In genomic region chr10:22900841-22901601, GRCh38 we compare ENCODE assay signal across 23 cellular contexts. TPM values are rescaled to one million over a fixed set of nuclear protein-coding genes. Genes with fewer than 3 reads are reported as not detected.
A peak's percentile ranks its signal among the peaks of the same experiment; 100 is the strongest.
DNase-seq lines count a peak whose midpoint lies in the region; ATAC-seq and TF ChIP-seq lines count a peak whose summit lies in the region.
"Had no signal": no experiment of that assay in that cellular context is flagged by ENCODE, and none has a peak within 500 bp of the region (broad histone marks: within the 10 kb centered on the region; RNA-seq: fewer than 3 reads in every experiment).

No MANE protein-coding gene starts in this region.

- no peaks in the 10 kb centered on the region for H3K36me3 ChIP-seq in ascending aorta
- H3K36me3 ChIP-seq in heart left ventricle = no peaks in the 10 kb centered on the region
- H3K36me3 ChIP-seq in tibial nerve = no peaks in the 10 kb centered on the region
- H3K36me3 ChIP-seq in suprapubic skin = no peaks in the 10 kb centered on the region
- H3K36me3 ChIP-seq: BLaER1, MG63 had no signal

- peaks cover 0 to 3% of the 10 kb centered on the region in 2 donors for H3K9me3 ChIP-seq in ascending aorta
- peaks cover 0 to 3% (median 0%) of the 10 kb centered on the region in 12 donors for H3K9me3 ChIP-seq in heart left ventricle
- H3K9me3 ChIP-seq in tibial nerve = peaks cover 0 to 9% (median 0%) of the 10 kb centered on the region in 4 donors
- no peaks in the 10 kb centered on the region for H3K9me3 ChIP-seq in suprapubic skin
- H3K9me3 ChIP-seq: MG63 had no signal

- peak in 1 of 2 donors; percentile 32 for TF ChIP-seq EP300 in tibial nerve (IDR thresholded peaks at IDR 0.05)
- no peak for TF ChIP-seq EP300 in suprapubic skin (IDR thresholded peaks at IDR 0.05)

- peak; percentile 45 to 76 (median 69) for ATAC-seq in heart left ventricle
- no peak for ATAC-seq in HG03039 (IDR thresholded peaks at IDR 0.05; ENCODE audit: unreplicated experiment)
- ATAC-seq in GM21786 (IDR thresholded peaks at IDR 0.05; ENCODE audit: unreplicated experiment) = no peak
- ATAC-seq: GM23338 had no signal

- no peak for TF ChIP-seq CTCF in ascending aorta (IDR thresholded peaks at IDR 0.05)
- TF ChIP-seq CTCF in heart left ventricle (IDR thresholded peaks at IDR 0.05) = no peak
- no peak for TF ChIP-seq CTCF in tibial nerve (IDR thresholded peaks at IDR 0.05)
- no peak for TF ChIP-seq CTCF in suprapubic skin (IDR thresholded peaks at IDR 0.05)

- intact Hi-C loops in ascending aorta (cut with DNase I) (no loop called here), heart left ventricle (cut with DNase I) (no loop called here)

- H3K4me3 ChIP-seq in ascending aorta (no peak overlapping the region), heart left ventricle (no peak overlapping the region), tibial nerve (no peak overlapping the region), suprapubic skin (no peak overlapping the region)
- H3K4me3 ChIP-seq: BLaER1, GM23338, MG63, PC-9 had no signal

- 66 to 80% (median 70%) methylated on average over 4 of the region's 4 CpGs for WGBS in heart left ventricle, 4 donors
- WGBS in tibial nerve, 2 donors = 60 to 70% methylated on average over 4 of the region's 4 CpGs
- WGBS in suprapubic skin = 60% methylated on average over 4 of the region's 4 CpGs

- H3K4me1 ChIP-seq in ascending aorta (no peaks in the 10 kb centered on the region), heart left ventricle (peaks cover 0 to 3% (median 0%) of the 10 kb centered on the region in 12 donors), tibial nerve (peaks cover 0 to 3% (median 0%) of the 10 kb centered on the region in 4 donors), suprapubic skin (no peaks in the 10 kb centered on the region)
- H3K4me1 ChIP-seq: BLaER1 had no signal

- DNase-seq in ascending aorta (ENCODE audit: low spot score in 2 of 2) (no peak), heart left ventricle (peak in 3 of 5 donors; percentile 22 to 69 (median 37)), myocyte (ENCODE audit: low read depth) (peak; percentile 31), tibial nerve (ENCODE audit: low spot score in 2 of 2) (peak; percentile 20 to 49), suprapubic skin (ENCODE audit: low spot score in 2 of 2) (no peak)
- DNase-seq: CD4-positive, CD25-positive, alpha-beta regulatory T cell; DMS153; H9; KBM-7; MG63; NCI-H1105 treated with DMSO at 0.1 percent for 48 hours; NCI-H146; NCI-H1930; NCI-H446 treated with DMSO at 0.1 percent for 48 hours; NCI-H526 treated with DMSO at 0.1 percent for 48 hours; PC-9; SHP77 had no signal

- H3K27ac ChIP-seq in ascending aorta = peak overlapping the region; percentile 50 to 67
- H3K27ac ChIP-seq in heart left ventricle = peak overlapping the region in 4 of 12 donors; percentile 0 to 44 (median 21)
- peak overlapping the region in 2 of 4 donors; percentile 42 to 51 for H3K27ac ChIP-seq in tibial nerve
- no peak overlapping the region for H3K27ac ChIP-seq in suprapubic skin
- H3K27ac ChIP-seq: BLaER1, PC-9 had no signal

- no peaks in the 10 kb centered on the region for H3K27me3 ChIP-seq in ascending aorta
- H3K27me3 ChIP-seq in heart left ventricle = no peaks in the 10 kb centered on the region
- H3K27me3 ChIP-seq in tibial nerve = no peaks in the 10 kb centered on the region
- H3K27me3 ChIP-seq in suprapubic skin = no peaks in the 10 kb centered on the region
- H3K27me3 ChIP-seq: BLaER1, MG63 had no signal

- TF ChIP-seq POLR2A in heart left ventricle (IDR thresholded peaks at IDR 0.05) (no peak), tibial nerve (IDR thresholded peaks at IDR 0.05) (no peak), suprapubic skin (IDR thresholded peaks at IDR 0.05) (no peak)

RNA-seq across cellular contexts. Expression of gene ARMC3, which starts 26.8 kb away (rescaled TPM):
- total RNA-seq in ascending aorta = not detected
- not detected for total RNA-seq in heart left ventricle
- not detected for polyA plus RNA-seq in heart left ventricle
- total RNA-seq in myocyte = not detected in 2 replicates
- polyA plus RNA-seq in myocyte (2012) = not detected
- 1 to 10 TPM in 1 of 4 donors, under 1 TPM in 1, not detected in 2; 0.44 to 3.9 TPM for total RNA-seq in tibial nerve
- total RNA-seq in suprapubic skin = 1 to 10 TPM in 1 of 4 donors, not detected in 3; 2.0 TPM
- total RNA-seq: RPMI7951 had no signal
- polyA plus RNA-seq: AG04450; CD4-positive, CD25-positive, alpha-beta regulatory T cell; GM23338 had no signal

Comparison
In these comparisons a context has a peak if more than half of its experiments do, and no peak if none do; other contexts are left out.
1. DNase-seq: peak in heart left ventricle (3 of 5), myocyte (single experiment) and tibial nerve (2 of 2); none in ascending aorta (0 of 2) and suprapubic skin (0 of 2).
2. ATAC-seq: peak in heart left ventricle (4 of 4); none in HG03039 (single experiment) and GM21786 (single experiment).